In the genomic region with DNA sequence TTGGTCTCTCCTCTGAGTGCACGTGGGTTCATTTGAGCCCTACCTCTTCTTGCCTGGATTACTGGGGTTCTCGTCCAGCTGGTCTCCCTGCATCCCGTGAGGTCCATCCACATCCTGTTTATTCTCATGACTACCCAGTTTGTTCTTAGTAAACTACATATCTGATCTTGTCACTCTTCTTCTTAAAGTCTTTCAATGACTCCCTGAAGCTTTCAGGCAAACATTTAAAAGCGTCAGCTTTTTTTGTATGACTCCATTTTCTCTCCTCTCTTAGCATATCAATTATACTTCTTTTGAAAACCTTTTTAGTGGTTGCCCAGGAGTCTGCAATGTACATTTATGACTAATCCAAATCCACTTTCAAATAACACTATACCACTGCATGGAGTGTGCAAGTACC, we compare ENCODE assay signal across 1 cellular context.
TF ChIP-seq lines count a peak whose summit lies in the region.

No MANE protein-coding gene starts in this region.

TF ChIP-seq in IMR-90, 13 proteins besides CTCF, POLR2A, EP300 and RAD21:
- no peak for TF ChIP-seq MAZ (IDR thresholded peaks at IDR 0.05; ENCODE audit: borderline replicate concordance, low read depth, low read length)
- no peak for TF ChIP-seq CHD1 (IDR thresholded peaks at IDR 0.05; ENCODE audit: low read depth, low read length)
- TF ChIP-seq BHLHE40 (IDR thresholded peaks at IDR 0.05; ENCODE audit: low read depth, low read length), result no peak
- TF ChIP-seq, protein P1, sequence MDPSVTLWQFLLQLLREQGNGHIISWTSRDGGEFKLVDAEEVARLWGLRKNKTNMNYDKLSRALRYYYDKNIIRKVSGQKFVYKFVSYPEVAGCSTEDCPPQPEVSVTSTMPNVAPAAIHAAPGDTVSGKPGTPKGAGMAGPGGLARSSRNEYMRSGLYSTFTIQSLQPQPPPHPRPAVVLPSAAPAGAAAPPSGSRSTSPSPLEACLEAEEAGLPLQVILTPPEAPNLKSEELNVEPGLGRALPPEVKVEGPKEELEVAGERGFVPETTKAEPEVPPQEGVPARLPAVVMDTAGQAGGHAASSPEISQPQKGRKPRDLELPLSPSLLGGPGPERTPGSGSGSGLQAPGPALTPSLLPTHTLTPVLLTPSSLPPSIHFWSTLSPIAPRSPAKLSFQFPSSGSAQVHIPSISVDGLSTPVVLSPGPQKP (IDR thresholded peaks at IDR 0.05; ENCODE audit: borderline replicate concordance, low read depth, low read length), result no peak
- TF ChIP-seq MXI1 (IDR thresholded peaks at IDR 0.05; ENCODE audit: borderline replicate concordance, low read depth, low read length), result no peak
- no peak for TF ChIP-seq RCOR1 (IDR thresholded peaks at IDR 0.05; ENCODE audit: insufficient replicate concordance, low read length)
- TF ChIP-seq NFE2L2 (IDR thresholded peaks at IDR 0.05; ENCODE audit: low read depth, low read length), result no peak
- TF ChIP-seq MAFK (IDR thresholded peaks at IDR 0.05; ENCODE audit: low read depth, low read length), result no peak
- TF ChIP-seq RFX5 (IDR thresholded peaks at IDR 0.05; ENCODE audit: low read depth, low read length), result no peak
- TF ChIP-seq FOS (IDR thresholded peaks at IDR 0.05; ENCODE audit: low read depth, low read length), result no peak
- TF ChIP-seq, protein P2, sequence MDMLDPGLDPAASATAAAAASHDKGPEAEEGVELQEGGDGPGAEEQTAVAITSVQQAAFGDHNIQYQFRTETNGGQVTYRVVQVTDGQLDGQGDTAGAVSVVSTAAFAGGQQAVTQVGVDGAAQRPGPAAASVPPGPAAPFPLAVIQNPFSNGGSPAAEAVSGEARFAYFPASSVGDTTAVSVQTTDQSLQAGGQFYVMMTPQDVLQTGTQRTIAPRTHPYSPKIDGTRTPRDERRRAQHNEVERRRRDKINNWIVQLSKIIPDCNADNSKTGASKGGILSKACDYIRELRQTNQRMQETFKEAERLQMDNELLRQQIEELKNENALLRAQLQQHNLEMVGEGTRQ (IDR thresholded peaks at IDR 0.05; ENCODE audit: low read depth, low read length), result no peak
- no peak for TF ChIP-seq CEBPB (IDR thresholded peaks at IDR 0.05; ENCODE audit: low read depth, low read length)
- TF ChIP-seq SMC3 (IDR thresholded peaks at IDR 0.05; ENCODE audit: low read depth, low read length), result no peak
